1 cellular context compared by ENCODE assay signal in the genomic region with DNA sequence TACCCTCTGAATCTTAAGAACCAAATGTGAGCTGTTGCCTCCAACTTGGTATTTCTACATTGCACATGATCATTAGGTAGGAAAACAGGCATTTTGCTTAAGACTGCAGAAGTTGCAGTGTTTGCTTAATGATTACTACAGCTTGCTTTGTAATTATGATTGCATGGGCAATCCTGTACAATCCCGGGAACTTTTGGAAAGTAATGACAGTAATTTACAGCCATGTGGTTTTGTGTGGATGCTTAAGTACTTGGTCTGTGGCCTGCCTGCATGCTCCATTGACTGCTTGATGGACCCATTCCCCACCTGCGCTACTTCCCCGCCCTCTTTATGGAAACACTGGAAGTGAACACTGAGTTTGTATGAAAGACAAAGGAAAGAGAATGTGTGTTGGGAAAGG.
TF ChIP-seq lines count a peak whose summit lies in the region.

No MANE protein-coding gene starts in this region.

TF ChIP-seq in HEK293, 187 proteins besides CTCF, POLR2A, EP300 and RAD21 (continued from another document):
- TF ChIP-seq, protein P1, sequence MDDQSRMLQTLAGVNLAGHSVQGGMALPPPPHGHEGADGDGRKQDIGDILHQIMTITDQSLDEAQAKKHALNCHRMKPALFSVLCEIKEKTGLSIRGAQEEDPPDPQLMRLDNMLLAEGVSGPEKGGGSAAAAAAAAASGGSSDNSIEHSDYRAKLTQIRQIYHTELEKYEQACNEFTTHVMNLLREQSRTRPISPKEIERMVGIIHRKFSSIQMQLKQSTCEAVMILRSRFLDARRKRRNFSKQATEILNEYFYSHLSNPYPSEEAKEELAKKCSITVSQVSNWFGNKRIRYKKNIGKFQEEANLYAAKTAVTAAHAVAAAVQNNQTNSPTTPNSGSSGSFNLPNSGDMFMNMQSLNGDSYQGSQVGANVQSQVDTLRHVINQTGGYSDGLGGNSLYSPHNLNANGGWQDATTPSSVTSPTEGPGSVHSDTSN (CRISPR knock-in tag; IDR thresholded peaks at IDR 0.05) = no peak
- TF ChIP-seq ZNF664 (tag by site-specific recombination; IDR thresholded peaks at IDR 0.05) (no peak), ZNF626 (tag by site-specific recombination; IDR thresholded peaks at IDR 0.05) (no peak), ZSCAN23 (tag by site-specific recombination; IDR thresholded peaks at IDR 0.05) (0 out of 2 replicates have a peak, but pooled peaks have one; percentile 34), FEZF1 (tag by site-specific recombination; IDR thresholded peaks at IDR 0.05) (peak; percentile 71), ZNF629 (tag by site-specific recombination; IDR thresholded peaks at IDR 0.05) (no peak), ZNF211 (tag by site-specific recombination; IDR thresholded peaks at IDR 0.05; ENCODE audit: low read depth) (no peak), ZNF600 (tag by site-specific recombination; IDR thresholded peaks at IDR 0.05) (no peak), ZNF658 (tag by site-specific recombination; IDR thresholded peaks at IDR 0.05) (no peak), ZNF133 (tag by site-specific recombination; IDR thresholded peaks at IDR 0.05) (no peak), ZBTB7A (tag by site-specific recombination; IDR thresholded peaks at IDR 0.05; ENCODE audit: low read depth) (no peak), ZNF660 (tag by site-specific recombination; IDR thresholded peaks at IDR 0.05) (no peak)
